In the genomic region with DNA sequence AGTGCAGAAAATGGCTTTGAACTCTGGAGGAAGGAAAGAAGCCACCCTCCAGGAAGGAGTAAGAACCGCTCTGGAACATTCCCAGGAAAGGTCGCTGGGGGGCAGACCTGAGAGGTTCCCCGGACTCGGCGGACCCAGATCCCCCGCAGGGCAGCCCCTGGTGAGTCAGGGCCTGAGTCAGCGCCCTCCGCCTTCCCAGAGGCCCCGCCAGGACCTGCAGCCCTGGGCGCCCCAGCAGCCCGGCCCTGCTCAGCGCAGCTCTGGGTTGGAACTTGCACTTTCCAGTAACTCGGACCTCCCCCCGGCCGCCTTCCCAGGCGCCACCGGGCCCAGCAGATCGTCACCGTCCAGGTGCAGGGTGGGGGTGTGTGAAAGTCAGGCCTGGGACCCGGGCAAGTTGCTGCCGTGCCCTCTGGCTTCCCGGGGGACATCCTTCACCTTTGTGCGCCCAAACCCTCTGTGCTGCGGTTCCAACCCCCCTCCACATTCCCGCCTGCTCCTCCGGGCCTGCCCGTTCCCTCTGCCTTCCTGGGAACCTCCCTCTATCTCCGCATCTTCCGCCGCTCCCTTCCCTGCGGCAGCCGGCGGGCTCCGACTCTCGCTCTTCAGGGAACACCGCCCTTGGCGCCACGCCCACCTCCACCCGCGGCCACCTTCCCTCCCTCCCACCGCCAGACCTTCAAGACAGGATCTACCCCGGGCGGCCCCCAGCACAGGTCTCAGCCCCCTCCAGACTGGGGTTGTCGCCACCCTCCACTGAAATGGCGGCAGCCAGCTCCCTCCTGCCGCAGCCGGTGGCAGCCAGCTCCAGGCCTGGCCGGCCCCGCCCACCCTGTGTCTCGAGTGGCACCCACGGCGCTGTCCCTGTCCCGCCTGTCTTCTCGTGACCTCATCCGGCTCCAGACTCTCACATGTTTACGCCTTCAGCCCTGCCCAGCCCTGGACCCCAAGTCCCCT, we compare ENCODE assay signal across 1 cellular context.
TF ChIP-seq lines count a peak whose summit lies in the region.

No MANE protein-coding gene starts in this region.

TF ChIP-seq in SK-N-SH, 30 proteins besides CTCF, POLR2A, EP300 and RAD21 (continued from another document):
- TF ChIP-seq, protein P1, sequence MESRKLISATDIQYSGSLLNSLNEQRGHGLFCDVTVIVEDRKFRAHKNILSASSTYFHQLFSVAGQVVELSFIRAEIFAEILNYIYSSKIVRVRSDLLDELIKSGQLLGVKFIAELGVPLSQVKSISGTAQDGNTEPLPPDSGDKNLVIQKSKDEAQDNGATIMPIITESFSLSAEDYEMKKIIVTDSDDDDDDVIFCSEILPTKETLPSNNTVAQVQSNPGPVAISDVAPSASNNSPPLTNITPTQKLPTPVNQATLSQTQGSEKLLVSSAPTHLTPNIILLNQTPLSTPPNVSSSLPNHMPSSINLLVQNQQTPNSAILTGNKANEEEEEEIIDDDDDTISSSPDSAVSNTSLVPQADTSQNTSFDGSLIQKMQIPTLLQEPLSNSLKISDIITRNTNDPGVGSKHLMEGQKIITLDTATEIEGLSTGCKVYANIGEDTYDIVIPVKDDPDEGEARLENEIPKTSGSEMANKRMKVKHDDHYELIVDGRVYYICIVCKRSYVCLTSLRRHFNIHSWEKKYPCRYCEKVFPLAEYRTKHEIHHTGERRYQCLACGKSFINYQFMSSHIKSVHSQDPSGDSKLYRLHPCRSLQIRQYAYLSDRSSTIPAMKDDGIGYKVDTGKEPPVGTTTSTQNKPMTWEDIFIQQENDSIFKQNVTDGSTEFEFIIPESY (IDR thresholded peaks at IDR 0.05; ENCODE audit: borderline replicate concordance, low read depth), result peak; percentile 69; the same call in 1 of the 2 replicates
- TF ChIP-seq POLR2AphosphoS5 (IDR thresholded peaks at IDR 0.05; ENCODE audit: low read depth, low read length), result peak; percentile 73; the same call in 1 of the 2 replicates
- TF ChIP-seq SMC3 (IDR thresholded peaks at IDR 0.05; ENCODE audit: low read depth, low read length), result peak; percentile 61
- TF ChIP-seq, protein P2, sequence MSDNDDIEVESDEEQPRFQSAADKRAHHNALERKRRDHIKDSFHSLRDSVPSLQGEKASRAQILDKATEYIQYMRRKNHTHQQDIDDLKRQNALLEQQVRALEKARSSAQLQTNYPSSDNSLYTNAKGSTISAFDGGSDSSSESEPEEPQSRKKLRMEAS (IDR thresholded peaks at IDR 0.05; ENCODE audit: low read depth), result peak; percentile 55
- TF ChIP-seq, protein P3, sequence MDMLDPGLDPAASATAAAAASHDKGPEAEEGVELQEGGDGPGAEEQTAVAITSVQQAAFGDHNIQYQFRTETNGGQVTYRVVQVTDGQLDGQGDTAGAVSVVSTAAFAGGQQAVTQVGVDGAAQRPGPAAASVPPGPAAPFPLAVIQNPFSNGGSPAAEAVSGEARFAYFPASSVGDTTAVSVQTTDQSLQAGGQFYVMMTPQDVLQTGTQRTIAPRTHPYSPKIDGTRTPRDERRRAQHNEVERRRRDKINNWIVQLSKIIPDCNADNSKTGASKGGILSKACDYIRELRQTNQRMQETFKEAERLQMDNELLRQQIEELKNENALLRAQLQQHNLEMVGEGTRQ (IDR thresholded peaks at IDR 0.05; ENCODE audit: borderline replicate concordance, low read depth, low read length), result no peak
- peak; percentile 94 for TF ChIP-seq JUND (IDR thresholded peaks at IDR 0.05)
- TF ChIP-seq RCOR1 (IDR thresholded peaks at IDR 0.05; ENCODE audit: low read length), result 0 out of 2 replicates have a peak, but pooled peaks have one; percentile 42
- TF ChIP-seq YY1 (IDR thresholded peaks at IDR 0.05; ENCODE audit: low read depth), result 0 out of 2 replicates have a peak, but pooled peaks have one; percentile 74
- peak; percentile 52; the same call in 1 of the 2 replicates for TF ChIP-seq SIN3A (IDR thresholded peaks at IDR 0.05; ENCODE audit: borderline replicate concordance, low read depth, low read length)
- TF ChIP-seq, protein P4, sequence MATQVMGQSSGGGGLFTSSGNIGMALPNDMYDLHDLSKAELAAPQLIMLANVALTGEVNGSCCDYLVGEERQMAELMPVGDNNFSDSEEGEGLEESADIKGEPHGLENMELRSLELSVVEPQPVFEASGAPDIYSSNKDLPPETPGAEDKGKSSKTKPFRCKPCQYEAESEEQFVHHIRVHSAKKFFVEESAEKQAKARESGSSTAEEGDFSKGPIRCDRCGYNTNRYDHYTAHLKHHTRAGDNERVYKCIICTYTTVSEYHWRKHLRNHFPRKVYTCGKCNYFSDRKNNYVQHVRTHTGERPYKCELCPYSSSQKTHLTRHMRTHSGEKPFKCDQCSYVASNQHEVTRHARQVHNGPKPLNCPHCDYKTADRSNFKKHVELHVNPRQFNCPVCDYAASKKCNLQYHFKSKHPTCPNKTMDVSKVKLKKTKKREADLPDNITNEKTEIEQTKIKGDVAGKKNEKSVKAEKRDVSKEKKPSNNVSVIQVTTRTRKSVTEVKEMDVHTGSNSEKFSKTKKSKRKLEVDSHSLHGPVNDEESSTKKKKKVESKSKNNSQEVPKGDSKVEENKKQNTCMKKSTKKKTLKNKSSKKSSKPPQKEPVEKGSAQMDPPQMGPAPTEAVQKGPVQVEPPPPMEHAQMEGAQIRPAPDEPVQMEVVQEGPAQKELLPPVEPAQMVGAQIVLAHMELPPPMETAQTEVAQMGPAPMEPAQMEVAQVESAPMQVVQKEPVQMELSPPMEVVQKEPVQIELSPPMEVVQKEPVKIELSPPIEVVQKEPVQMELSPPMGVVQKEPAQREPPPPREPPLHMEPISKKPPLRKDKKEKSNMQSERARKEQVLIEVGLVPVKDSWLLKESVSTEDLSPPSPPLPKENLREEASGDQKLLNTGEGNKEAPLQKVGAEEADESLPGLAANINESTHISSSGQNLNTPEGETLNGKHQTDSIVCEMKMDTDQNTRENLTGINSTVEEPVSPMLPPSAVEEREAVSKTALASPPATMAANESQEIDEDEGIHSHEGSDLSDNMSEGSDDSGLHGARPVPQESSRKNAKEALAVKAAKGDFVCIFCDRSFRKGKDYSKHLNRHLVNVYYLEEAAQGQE (IDR thresholded peaks at IDR 0.05; ENCODE audit: low read depth, low read length), result peak; percentile 58; the same call in 1 of the 2 replicates
- no peak for TF ChIP-seq RFX5 (IDR thresholded peaks at IDR 0.05; ENCODE audit: low read length)
- TF ChIP-seq, protein P5, sequence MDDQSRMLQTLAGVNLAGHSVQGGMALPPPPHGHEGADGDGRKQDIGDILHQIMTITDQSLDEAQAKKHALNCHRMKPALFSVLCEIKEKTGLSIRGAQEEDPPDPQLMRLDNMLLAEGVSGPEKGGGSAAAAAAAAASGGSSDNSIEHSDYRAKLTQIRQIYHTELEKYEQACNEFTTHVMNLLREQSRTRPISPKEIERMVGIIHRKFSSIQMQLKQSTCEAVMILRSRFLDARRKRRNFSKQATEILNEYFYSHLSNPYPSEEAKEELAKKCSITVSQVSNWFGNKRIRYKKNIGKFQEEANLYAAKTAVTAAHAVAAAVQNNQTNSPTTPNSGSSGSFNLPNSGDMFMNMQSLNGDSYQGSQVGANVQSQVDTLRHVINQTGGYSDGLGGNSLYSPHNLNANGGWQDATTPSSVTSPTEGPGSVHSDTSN (IDR thresholded peaks at IDR 0.05), result peak; percentile 44
- TF ChIP-seq NFIC (IDR thresholded peaks at IDR 0.05; ENCODE audit: borderline replicate concordance), result peak; percentile 58; the same call in 1 of the 2 replicates
- peak; percentile 36 for TF ChIP-seq CHD2 (IDR thresholded peaks at IDR 0.05; ENCODE audit: low read length, partially characterized antibody)
- peak; percentile 33; the same call in 1 of the 2 replicates for TF ChIP-seq GABPA (IDR thresholded peaks at IDR 0.05; ENCODE audit: low read depth)
- TF ChIP-seq FOXM1 (IDR thresholded peaks at IDR 0.05; ENCODE audit: low read depth), result peak; percentile 76; the same call in 1 of the 2 replicates
- peak; percentile 46; the same call in 1 of the 2 replicates for TF ChIP-seq GATA2 (CRISPR knock-in tag; IDR thresholded peaks at IDR 0.05)
- no peak; the same call in 1 of the 2 replicates for TF ChIP-seq ELF1 (IDR thresholded peaks at IDR 0.05)
- TF ChIP-seq TCF12 (IDR thresholded peaks at IDR 0.05), result peak; percentile 82; the same call in 1 of the 2 replicates
- TF ChIP-seq MEF2A (IDR thresholded peaks at IDR 0.05; ENCODE audit: borderline replicate concordance, low read depth), result no peak; the same call in 1 of the 2 replicates
- TF ChIP-seq RXRA (IDR thresholded peaks at IDR 0.05; ENCODE audit: borderline replicate concordance, low read depth), result peak; percentile 93
- peak; percentile 99 for TF ChIP-seq FOSL2 (IDR thresholded peaks at IDR 0.05; ENCODE audit: borderline replicate concordance, low read depth)
- no peak for TF ChIP-seq NRF1 (IDR thresholded peaks at IDR 0.05; ENCODE audit: low read depth, low read length)
